Comparison of ENCODE assay signal across 13 cellular contexts in the genomic region with DNA sequence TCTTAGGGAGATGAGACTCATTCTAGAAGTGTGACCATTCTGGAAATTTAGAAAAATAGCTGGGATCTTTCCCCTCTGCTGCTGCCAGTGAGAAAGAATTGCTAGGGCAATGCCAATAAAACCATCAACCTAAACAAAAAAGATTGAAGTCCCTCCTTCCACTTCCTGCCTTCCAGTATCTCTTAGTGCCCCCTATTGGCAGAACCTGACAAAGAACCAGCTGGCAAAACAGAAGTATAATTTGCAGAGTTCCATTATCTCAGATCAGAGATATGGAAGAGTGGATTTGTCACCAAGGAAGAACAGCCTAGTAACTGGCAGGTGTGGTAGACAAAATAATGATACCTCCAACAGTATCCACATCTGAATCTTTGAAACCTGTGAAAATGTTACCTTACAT. TPM values are rescaled to one million over a fixed set of nuclear protein-coding genes. Genes with fewer than 3 reads are reported as not detected.
A peak's percentile ranks its signal among the peaks of the same experiment; 100 is the strongest.
DNase-seq lines count a peak whose midpoint lies in the region; ATAC-seq and TF ChIP-seq lines count a peak whose summit lies in the region.
"Had no signal": no experiment of that assay in that cellular context is flagged by ENCODE, and none has a peak within 500 bp of the region (broad histone marks: within the 10 kb centered on the region; RNA-seq: fewer than 3 reads in every experiment).

No MANE protein-coding gene starts in this region.

- H3K27me3 Mint-ChIP-seq in glutamatergic neuron (ENCODE audit: unreplicated experiment), result no peaks in the 10 kb centered on the region
- H3K27me3 Mint-ChIP-seq: CD8-positive, alpha-beta memory T cell; IgD-negative memory B cell had no signal

- no peaks in the 10 kb centered on the region for H3K9me2 ChIP-seq in GM23248 (ENCODE audit: insufficient read depth)
- H3K9me2 ChIP-seq in PC-3 (replicated peaks; ENCODE audit: low read length), result no peaks in the 10 kb centered on the region

- CTCF ChIA-PET in PC-3 (lab: Charles Lee), result interaction anchor here (0.6 kb wide), 1 partner anchor 157 kb away, joined by 3 read pairs; no protein-coding TSS in a partner anchor

- POLR2A ChIA-PET in PC-3 (lab: Charles Lee; ENCODE audit: unreplicated experiment), result no interaction called here

- H3K4me3 Mint-ChIP-seq in glutamatergic neuron (ENCODE audit: unreplicated experiment), result no peak overlapping the region
- H3K4me3 Mint-ChIP-seq: activated T-cell treated with anti-CD3 and anti-CD28 coated beads, Interleukin-2, amount 50 U/mL, for 72 hours; CD8-positive, alpha-beta memory T cell; IgD-negative memory B cell had no signal

- TF ChIP-seq CTCF in AG09309 (IDR thresholded peaks at IDR 0.05; ENCODE audit: control insufficient read depth, insufficient read depth, low read depth, low read length, missing control alignments) (peak; percentile 28), PC-3 (conservative IDR thresholded peaks at IDR 0.05; ENCODE audit: low read depth, low read length) (peak; percentile 58), glutamatergic neuron (IDR thresholded peaks at IDR 0.05; ENCODE audit: partially characterized antibody, unreplicated experiment) (peak; percentile 52)

- peaks cover 16% of the 10 kb centered on the region for H3K4me1 ChIP-seq in GM23248 (ENCODE audit: insufficient read depth)
- H3K4me1 ChIP-seq in PC-3 (ENCODE audit: insufficient read depth, low read length), result peaks cover 21% of the 10 kb centered on the region
- no peaks in the 10 kb centered on the region for H3K4me1 ChIP-seq in effector memory CD4-positive, alpha-beta T cell (ENCODE audit: control insufficient read depth, insufficient read depth, low read length, poor library complexity, severe bottlenecking)

- in situ Hi-C loops in GM23248 (cut with MboI), result no loop called here

- H2AFZ ChIP-seq in GM23248 (no peak overlapping the region), PC-3 (ENCODE audit: low read length) (no peak overlapping the region)

- no peaks in the 10 kb centered on the region for H3K9me3 ChIP-seq in GM23248 (ENCODE audit: low read depth)
- H3K9me3 ChIP-seq in PC-3 (ENCODE audit: low read length), result peaks cover 16% of the 10 kb centered on the region
- H3K9me3 ChIP-seq in effector memory CD4-positive, alpha-beta T cell (ENCODE audit: control insufficient read depth, low read length), result no peaks in the 10 kb centered on the region
- H3K9me3 ChIP-seq: thoracic aorta had no signal

- no peak overlapping the region for H3K4me2 ChIP-seq in GM23248 (ENCODE audit: unreplicated experiment)
- H3K4me2 ChIP-seq in PC-3 (ENCODE audit: low read length), result no peak overlapping the region

- no peak for DNase-seq in AG09309 (ENCODE audit: low read depth)
- peak; percentile 21 for DNase-seq in GM23248
- peak; percentile 43 for DNase-seq in PC-3
- DNase-seq in glutamatergic neuron, result no peak
- no peak for DNase-seq in effector memory CD4-positive, alpha-beta T cell
- DNase-seq in Right ventricle myocardium superior, result no peak
- no peak for DNase-seq in HK-2 (ENCODE audit: unreplicated experiment)
- DNase-seq: activated T-cell treated with anti-CD3 and anti-CD28 coated beads, Interleukin-2, amount 50 U/mL, for 72 hours; CD8-positive, alpha-beta memory T cell; occipital lobe had no signal

- H3K9ac ChIP-seq in GM23248, result no peak overlapping the region
- no peak overlapping the region for H3K9ac ChIP-seq in PC-3 (ENCODE audit: low read length)

- intact Hi-C loops in PC-3 (cut with micrococcal nuclease), result loop anchor here (5.0 kb wide), 1 partner anchor 118 kb away; no protein-coding TSS in a partner anchor
- intact Hi-C loops in Right ventricle myocardium superior (cut with DNase I), result loop anchor here (5.0 to 10.0 kb wide), 2 partner anchors 252 to 329 kb away; no protein-coding TSS in a partner anchor

- H3K79me2 ChIP-seq in GM23248 (ENCODE audit: insufficient read depth) (no peaks in the 10 kb centered on the region), PC-3 (ENCODE audit: low read length) (no peaks in the 10 kb centered on the region)

- H3K36me3 ChIP-seq in GM23248 (ENCODE audit: low read depth) (no peaks in the 10 kb centered on the region), PC-3 (ENCODE audit: low read depth, low read length) (peaks cover 10% of the 10 kb centered on the region; the same call in 1 of the 2 replicates)
- no peaks in the 10 kb centered on the region for H3K36me3 ChIP-seq in effector memory CD4-positive, alpha-beta T cell (ENCODE audit: control insufficient read depth, insufficient read depth, low read length)
- H3K36me3 ChIP-seq: thoracic aorta had no signal

- H3K4me1 Mint-ChIP-seq in glutamatergic neuron (ENCODE audit: low read depth, unreplicated experiment), result no peaks in the 10 kb centered on the region
- H3K4me1 Mint-ChIP-seq: CD8-positive, alpha-beta memory T cell; IgD-negative memory B cell had no signal

- H4K20me1 ChIP-seq in GM23248 (ENCODE audit: insufficient read depth) (no peaks in the 10 kb centered on the region), PC-3 (ENCODE audit: low read length) (no peaks in the 10 kb centered on the region)

- H3K27me3 ChIP-seq in GM23248 (replicated peaks; ENCODE audit: insufficient read depth) (no peaks in the 10 kb centered on the region), PC-3 (ENCODE audit: low read length) (no peaks in the 10 kb centered on the region)
- H3K27me3 ChIP-seq in effector memory CD4-positive, alpha-beta T cell (replicated peaks; ENCODE audit: control insufficient read depth, insufficient read depth, low read length, poor library complexity, severe bottlenecking), result no peaks in the 10 kb centered on the region

- no TSS peak for BruUV-seq in PC-3 (replicated peaks; lab: Mats Ljungman, UMichigan)

- H3K36me3 Mint-ChIP-seq in glutamatergic neuron (ENCODE audit: unreplicated experiment), result no peaks in the 10 kb centered on the region
- H3K36me3 Mint-ChIP-seq: CD8-positive, alpha-beta memory T cell; IgD-negative memory B cell had no signal

- H3K4me3 ChIP-seq in AG09309 (ENCODE audit: control insufficient read depth, low read depth, low read length) (no peak overlapping the region), GM23248 (no peak overlapping the region), PC-3 (ENCODE audit: low read length) (no peak overlapping the region)
- no peak overlapping the region for H3K4me3 ChIP-seq in effector memory CD4-positive, alpha-beta T cell (ENCODE audit: insufficient read depth, low read depth, low read length, poor library complexity, severe bottlenecking)
- H3K4me3 ChIP-seq: thoracic aorta had no signal

- H3F3A ChIP-seq in GM23248 (ENCODE audit: insufficient read depth) (peaks cover 18% of the 10 kb centered on the region), PC-3 (ENCODE audit: low read length, unreplicated experiment) (peaks cover 10% of the 10 kb centered on the region)

- no peak overlapping the region for H3K27ac Mint-ChIP-seq in glutamatergic neuron (ENCODE audit: unreplicated experiment)
- H3K27ac Mint-ChIP-seq: activated T-cell treated with anti-CD3 and anti-CD28 coated beads, Interleukin-2, amount 50 U/mL, for 72 hours; CD8-positive, alpha-beta memory T cell; IgD-negative memory B cell had no signal

- ATAC-seq in PC-3 (no peak), Right ventricle myocardium superior (ENCODE audit: poor library complexity) (no peak), GM19023 (IDR thresholded peaks at IDR 0.05; ENCODE audit: unreplicated experiment) (no peak)
- ATAC-seq: activated T-cell treated with anti-CD3 and anti-CD28 coated beads, Interleukin-2, amount 50 U/mL, for 72 hours had no signal

- no peak overlapping the region for H3K27ac ChIP-seq in GM23248
- no peak overlapping the region for H3K27ac ChIP-seq in PC-3 (ENCODE audit: low read length)
- no peak overlapping the region for H3K27ac ChIP-seq in effector memory CD4-positive, alpha-beta T cell (ENCODE audit: insufficient read depth, low read length, poor library complexity, severe bottlenecking)
- H3K27ac ChIP-seq: thoracic aorta had no signal

- H3K9me3 Mint-ChIP-seq in glutamatergic neuron (ENCODE audit: unreplicated experiment), result no peaks in the 10 kb centered on the region
- H3K9me3 Mint-ChIP-seq: activated T-cell treated with anti-CD3 and anti-CD28 coated beads, Interleukin-2, amount 50 U/mL, for 72 hours had no signal

RNA-seq across cellular contexts. Expression of a gene that starts 13.8 kb away (rescaled TPM):
- 0.13 and 0.22 TPM in 2 replicates for total RNA-seq in GM23248 (2014; rRNA removed; shearing (Covaris generic))
- 0.09 and 0.13 TPM in 2 replicates for polyA plus RNA-seq in GM23248 (2016; fragmentation: Nextera tagmentation; extraction: Ambion mirVana)
- total RNA-seq in PC-3 (2014; rRNA removed) (5.0 TPM in 2 replicates), glutamatergic neuron (ENCODE audit: unreplicated experiment) (0.93 TPM), Right ventricle myocardium superior (79.3 TPM)
- total RNA-seq: activated T-cell treated with anti-CD3 and anti-CD28 coated beads, Interleukin-2, amount 50 U/mL, for 72 hours; CD8-positive, alpha-beta memory T cell had no signal
- polyA plus RNA-seq: CD8-positive, alpha-beta memory T cell; IgD-negative memory B cell had no signal

Comparison
In these comparisons a context has a peak if more than half of its experiments do, and no peak if none do; other contexts are left out.
1. DNase-seq: peak in GM23248 (single experiment) and PC-3 (single experiment); none in AG09309 (single experiment), glutamatergic neuron (single experiment), effector memory CD4-positive, alpha-beta T cell (0 of 3), Right ventricle myocardium superior (single experiment) and HK-2 (single experiment).
2. RNA of a gene that starts 13.8 kb away (total RNA-seq): 79.3 TPM in Right ventricle myocardium superior (single experiment); 5.0 TPM in PC-3, 0.93 TPM in glutamatergic neuron (single experiment) and 0.13 to 0.22 TPM in GM23248; every median in the first group is over 10 times any median in the second.
3. Peak in every context shown above with its lines, with median percentiles within 50 percentile points of each other: CTCF ChIP-seq.